Comparison of ENCODE assay signal across 10 cellular contexts in genomic region chr19:45376045-45376724, GRCh38. TPM values are rescaled to one million over a fixed set of nuclear protein-coding genes. Genes with fewer than 3 reads are reported as not detected.
DNase-seq lines count a peak whose midpoint lies in the region; ATAC-seq, FAIRE-seq and TF ChIP-seq lines count a peak whose summit lies in the region.
"Had no signal": no experiment of that assay in that cellular context is flagged by ENCODE, and none has a peak within 500 bp of the region (broad histone marks: within the 10 kb centered on the region; RNA-seq: fewer than 3 reads in every experiment).

No MANE protein-coding gene starts in this region.

- no peak for ATAC-seq in stimulated activated effector memory CD8-positive, alpha-beta T cell treated with anti-CD3 and anti-CD28 coated beads, Interleukin-12 subunit alpha, Interleukin-12 subunit beta, amount 100 ng/mL, for 72 hours
- no peak for ATAC-seq in HG03520 (IDR thresholded peaks at IDR 0.05; ENCODE audit: unreplicated experiment)

- peak; percentile 64 for DNase-seq in HFF-Myc (ENCODE audit: extremely low read depth, low read depth)
- DNase-seq in astrocyte (ENCODE audit: low read depth), result peak; percentile 93
- DNase-seq in iPS DF 19.7 (ENCODE audit: low read depth, low spot score), result peak; percentile 92
- no peak for DNase-seq in stimulated activated effector memory CD8-positive, alpha-beta T cell treated with anti-CD3 and anti-CD28 coated beads, Interleukin-12 subunit alpha, Interleukin-12 subunit beta, amount 100 ng/mL, for 72 hours (ENCODE audit: low spot score in 2 of 2)
- DNase-seq in cerebellum (ENCODE audit: low spot score), result no peak
- DNase-seq in NCI-H1436 (lab: John Stamatoyannopoulos, UW), result no peak
- DNase-seq in posterior vena cava (ENCODE audit: low spot score), result no peak
- DNase-seq: activated CD4-positive, alpha-beta T cell treated with anti-CD3 and anti-CD28 coated beads for 48 hours; NCI-H2029 had no signal

- H4K20me1 ChIP-seq in astrocyte (ENCODE audit: insufficient read depth, low read length), result no peaks in the 10 kb centered on the region

- H3K36me3 ChIP-seq in astrocyte (ENCODE audit: insufficient read depth, low read length), result no peaks in the 10 kb centered on the region

- no peak overlapping the region for H3K4me3 ChIP-seq in HFF-Myc (replicated peaks; ENCODE audit: low read depth, low read length)
- no peak overlapping the region for H3K4me3 ChIP-seq in astrocyte (ENCODE audit: insufficient read depth, low read depth, low read length)

- H3K4me2 ChIP-seq in astrocyte (ENCODE audit: low read length), result peak overlapping the region; percentile 40

- peaks cover 8% of the 10 kb centered on the region for H3K36me3 Mint-ChIP-seq in astrocyte (ENCODE audit: low read depth, unreplicated experiment)
- H3K36me3 Mint-ChIP-seq in stimulated activated effector memory CD8-positive, alpha-beta T cell treated with anti-CD3 and anti-CD28 coated beads, Interleukin-12 subunit alpha, Interleukin-12 subunit beta, amount 100 ng/mL, for 72 hours, result no peaks in the 10 kb centered on the region

- peak overlapping the region; percentile 29 for H3K9ac ChIP-seq in astrocyte (ENCODE audit: low read length)

- H3K79me2 ChIP-seq in astrocyte (ENCODE audit: insufficient read depth, low read length), result no peaks in the 10 kb centered on the region

- peak overlapping the region; percentile 40 for H3K4me3 Mint-ChIP-seq in astrocyte (ENCODE audit: unreplicated experiment)
- no peak overlapping the region for H3K4me3 Mint-ChIP-seq in stimulated activated effector memory CD8-positive, alpha-beta T cell treated with anti-CD3 and anti-CD28 coated beads, Interleukin-12 subunit alpha, Interleukin-12 subunit beta, amount 100 ng/mL, for 72 hours

- H2AFZ ChIP-seq in astrocyte (ENCODE audit: low read depth, low read length), result no peak overlapping the region

- no peak for TF ChIP-seq CTCF in HFF-Myc (IDR thresholded peaks at IDR 0.05; ENCODE audit: low read depth, low read length, missing control alignments)
- TF ChIP-seq CTCF in astrocyte (IDR thresholded peaks at IDR 0.05; ENCODE audit: insufficient read depth, low read depth, low read length), result no peak

- H3K27ac ChIP-seq in astrocyte (ENCODE audit: low read depth, low read length), result peak overlapping the region; percentile 80

- no peaks in the 10 kb centered on the region for H3K9me3 ChIP-seq in astrocyte (ENCODE audit: insufficient read depth, low read depth, low read length)

- intact Hi-C loops in posterior vena cava (cut with DNase I), result no loop called here

- H3K27me3 ChIP-seq in astrocyte (ENCODE audit: insufficient read depth, low read length), result no peaks in the 10 kb centered on the region

- no peaks in the 10 kb centered on the region for H3K9me3 Mint-ChIP-seq in astrocyte (ENCODE audit: unreplicated experiment)
- no peaks in the 10 kb centered on the region for H3K9me3 Mint-ChIP-seq in stimulated activated effector memory CD8-positive, alpha-beta T cell treated with anti-CD3 and anti-CD28 coated beads, Interleukin-12 subunit alpha, Interleukin-12 subunit beta, amount 100 ng/mL, for 72 hours

- no peak for FAIRE-seq in astrocyte (lab: Jason Lieb, UNC)

- peak overlapping the region; percentile 81 for H3K27ac Mint-ChIP-seq in astrocyte (ENCODE audit: unreplicated experiment)
- peak overlapping the region; percentile 64 for H3K27ac Mint-ChIP-seq in stimulated activated effector memory CD8-positive, alpha-beta T cell treated with anti-CD3 and anti-CD28 coated beads, Interleukin-12 subunit alpha, Interleukin-12 subunit beta, amount 100 ng/mL, for 72 hours

- H3K4me1 Mint-ChIP-seq in astrocyte (ENCODE audit: low read depth, unreplicated experiment), result no peaks in the 10 kb centered on the region
- H3K4me1 Mint-ChIP-seq in stimulated activated effector memory CD8-positive, alpha-beta T cell treated with anti-CD3 and anti-CD28 coated beads, Interleukin-12 subunit alpha, Interleukin-12 subunit beta, amount 100 ng/mL, for 72 hours, result peaks cover 11% of the 10 kb centered on the region

- H3K27me3 Mint-ChIP-seq in astrocyte (ENCODE audit: low read depth, unreplicated experiment), result no peaks in the 10 kb centered on the region

- H3K4me1 ChIP-seq in astrocyte (ENCODE audit: insufficient read depth, low read length), result peaks cover 12% of the 10 kb centered on the region

RNA-seq across cellular contexts. Expression of gene ERCC2, which starts 5.8 kb away (rescaled TPM):
- total RNA-seq in astrocyte, result 38.9 and 44.7 TPM in 2 replicates
- 20.6 TPM for total RNA-seq in cerebellum
- 10 to 100 TPM; 13.6 to 14.1 TPM for total RNA-seq in posterior vena cava

RNA-seq across cellular contexts. Expression of gene PPP1R13L, which starts 28.7 kb away (rescaled TPM):
- total RNA-seq in astrocyte (56.6 and 56.7 TPM in 2 replicates), cerebellum (1.4 TPM), posterior vena cava (10 to 100 TPM; 20.1 to 31.2 TPM)

RNA-seq across cellular contexts. Expression of gene POLR1G, which starts 30.3 kb away (rescaled TPM):
- total RNA-seq in astrocyte, result 10.9 and 12.8 TPM in 2 replicates
- 2.9 TPM for total RNA-seq in cerebellum
- total RNA-seq in posterior vena cava, result 1 to 10 TPM; 4.2 to 4.8 TPM

RNA-seq across cellular contexts. Expression of gene KLC3, which starts 35.6 kb away (rescaled TPM):
- total RNA-seq in astrocyte, result 0.62 and 1.2 TPM in 2 replicates
- total RNA-seq in cerebellum, result 1.1 TPM
- under 1 TPM in 1 of 2 donors, not detected in 1; 0.37 TPM for total RNA-seq in posterior vena cava

RNA-seq across cellular contexts. Expression of gene ERCC1, which starts 47.5 kb away (rescaled TPM):
- total RNA-seq in astrocyte, result 67.5 and 70.4 TPM in 2 replicates
- total RNA-seq in cerebellum, result 36.9 TPM
- 10 to 100 TPM; 65.0 to 68.4 TPM for total RNA-seq in posterior vena cava

Comparison
In these comparisons a context has a peak if more than half of its experiments do, and no peak if none do; other contexts are left out.
1. DNase-seq: peak in HFF-Myc (single experiment), astrocyte (single experiment) and iPS DF 19.7 (single experiment); none in stimulated activated effector memory CD8-positive, alpha-beta T cell treated with anti-CD3 and anti-CD28 coated beads, Interleukin-12 subunit alpha, Interleukin-12 subunit beta, amount 100 ng/mL, for 72 hours (0 of 2), cerebellum (single experiment), NCI-H1436 (single experiment) and posterior vena cava (single experiment).